2 cellular contexts compared by ENCODE assay signal in genomic region chr15:66876731-66877545, GRCh38.
TF ChIP-seq lines count a peak whose summit lies in the region.

No MANE protein-coding gene starts in this region.

TF ChIP-seq in HEK293, 187 proteins besides CTCF, POLR2A, EP300 and RAD21:
- peak; percentile 86 for TF ChIP-seq ZNF600 (tag by site-specific recombination; IDR thresholded peaks at IDR 0.05)
- TF ChIP-seq ZNF132 (tag by site-specific recombination; IDR thresholded peaks at IDR 0.05; ENCODE audit: borderline replicate concordance) = no peak
TF ChIP-seq in HEK293: peak in this region for 1.

TF ChIP-seq in H1, 55 proteins besides CTCF, POLR2A, EP300 and RAD21:
- no peak for TF ChIP-seq BACH1 (IDR thresholded peaks at IDR 0.05; ENCODE audit: low read length)
- TF ChIP-seq FOSL1 (IDR thresholded peaks at IDR 0.05; ENCODE audit: insufficient read depth, low read depth, low read length) = no peak
- no peak for TF ChIP-seq TEAD4 (IDR thresholded peaks at IDR 0.05; ENCODE audit: low read depth, low read length)
- TF ChIP-seq ASH2L (IDR thresholded peaks at IDR 0.05; ENCODE audit: low read length) = no peak
- no peak for TF ChIP-seq JUN (IDR thresholded peaks at IDR 0.05; ENCODE audit: low read depth, low read length)
- no peak for TF ChIP-seq SIX5 (IDR thresholded peaks at IDR 0.05; ENCODE audit: low read depth, low read length)
